In the genomic region with DNA sequence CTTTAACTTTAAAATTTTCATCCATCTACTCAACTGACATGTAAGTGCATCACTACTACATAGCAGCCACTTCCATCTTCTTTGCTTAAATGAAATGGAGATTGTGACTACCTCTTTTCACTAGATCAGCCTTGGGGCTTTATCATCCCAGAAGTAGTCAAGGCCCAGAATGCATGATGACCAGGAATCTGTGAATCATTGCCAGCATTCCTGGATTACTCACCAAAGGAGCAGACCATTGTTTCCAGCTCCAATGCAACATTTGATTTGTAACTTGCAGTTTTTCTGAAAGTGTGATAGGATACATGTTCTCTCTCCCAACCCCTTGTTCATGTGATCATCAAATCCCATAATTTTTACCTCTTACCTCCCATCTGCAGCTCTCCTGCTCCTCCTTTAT, we compare ENCODE assay signal across 20 cellular contexts.
DNase-seq lines count a peak whose midpoint lies in the region; ATAC-seq and TF ChIP-seq lines count a peak whose summit lies in the region.
"Had no signal": no experiment of that assay in that cellular context is flagged by ENCODE, and none has a peak within 500 bp of the region (broad histone marks: within the 10 kb centered on the region; RNA-seq: fewer than 3 reads in every experiment).

No MANE protein-coding gene starts in this region.

- no peak for TF ChIP-seq CTCF in astrocyte of the spinal cord (IDR thresholded peaks at IDR 0.05; ENCODE audit: low read depth, low read length)
- no peak for TF ChIP-seq CTCF in progenitor cell of endocrine pancreas (IDR thresholded peaks at IDR 0.05; ENCODE audit: unreplicated experiment)

- no peaks in the 10 kb centered on the region for H3K36me3 Mint-ChIP-seq in progenitor cell of endocrine pancreas (ENCODE audit: insufficient read depth)

- in situ Hi-C loops in astrocyte of the spinal cord (cut with HindIII; ENCODE audit: low sequenced_read_pairs): no loop called here

- H3K4me1 Mint-ChIP-seq in progenitor cell of endocrine pancreas (ENCODE audit: low read depth): peaks cover 11% of the 10 kb centered on the region

- peaks cover 3% of the 10 kb centered on the region for H3K27me3 Mint-ChIP-seq in progenitor cell of endocrine pancreas

- H3K9me3 Mint-ChIP-seq in progenitor cell of endocrine pancreas (ENCODE audit: low read depth): no peaks in the 10 kb centered on the region

- H3K4me3 Mint-ChIP-seq in progenitor cell of endocrine pancreas (ENCODE audit: low read depth): no peak overlapping the region

- DNase-seq in HT1080 (ENCODE audit: low read depth) (peak; percentile 74), astrocyte of the spinal cord (ENCODE audit: low read depth, low spot score) (peak; percentile 3), iPS-NIHi7 (ENCODE audit: extremely low spot score) (peak; percentile 20), renal cortical epithelial cell (ENCODE audit: low read depth) (peak; percentile 86), NOMO-1 treated with DMSO at 0.1 percent for 48 hours (lab: John Stamatoyannopoulos, UW; ENCODE audit: unreplicated experiment) (no peak), progenitor cell of endocrine pancreas (ENCODE audit: low spot score, unreplicated experiment) (no peak)
- DNase-seq: COR-L47; dorsolateral prefrontal cortex; glutamatergic neuron; GOT3; lower lobe of right lung; NCI-H1417 treated with DMSO at 0.1 percent for 48 hours; NCI-H2171; NCI-H82; stimulated activated CD4-positive, alpha-beta T cell treated with anti-CD3 and anti-CD28 coated beads, Interleukin-2, amount 100 ng/mL, for 24 hours; stimulated activated naive CD4-positive, alpha-beta T cell treated with Interleukin-2 at 50 U/mL for 16 hours; T1000 had no signal

- no peak overlapping the region for H3K4me3 ChIP-seq in astrocyte of the spinal cord (ENCODE audit: low read depth, low read length)
- H3K4me3 ChIP-seq: dorsolateral prefrontal cortex, lower lobe of right lung, SK-N-MC, tibial nerve had no signal

- no peak overlapping the region for H3K27ac Mint-ChIP-seq in progenitor cell of endocrine pancreas

- no peak for ATAC-seq in GM18519 (IDR thresholded peaks at IDR 0.05; ENCODE audit: low FRiP score, unreplicated experiment)
- ATAC-seq: lower lobe of right lung had no signal

Comparison
In these comparisons a context has a peak if more than half of its experiments do, and no peak if none do; other contexts are left out.
1. DNase-seq: peak in HT1080 (single experiment), astrocyte of the spinal cord (single experiment), iPS-NIHi7 (single experiment) and renal cortical epithelial cell (single experiment); none in NOMO-1 treated with DMSO at 0.1 percent for 48 hours (single experiment) and progenitor cell of endocrine pancreas (single experiment).